Comparison of ENCODE assay signal across 19 cellular contexts in the genomic region with DNA sequence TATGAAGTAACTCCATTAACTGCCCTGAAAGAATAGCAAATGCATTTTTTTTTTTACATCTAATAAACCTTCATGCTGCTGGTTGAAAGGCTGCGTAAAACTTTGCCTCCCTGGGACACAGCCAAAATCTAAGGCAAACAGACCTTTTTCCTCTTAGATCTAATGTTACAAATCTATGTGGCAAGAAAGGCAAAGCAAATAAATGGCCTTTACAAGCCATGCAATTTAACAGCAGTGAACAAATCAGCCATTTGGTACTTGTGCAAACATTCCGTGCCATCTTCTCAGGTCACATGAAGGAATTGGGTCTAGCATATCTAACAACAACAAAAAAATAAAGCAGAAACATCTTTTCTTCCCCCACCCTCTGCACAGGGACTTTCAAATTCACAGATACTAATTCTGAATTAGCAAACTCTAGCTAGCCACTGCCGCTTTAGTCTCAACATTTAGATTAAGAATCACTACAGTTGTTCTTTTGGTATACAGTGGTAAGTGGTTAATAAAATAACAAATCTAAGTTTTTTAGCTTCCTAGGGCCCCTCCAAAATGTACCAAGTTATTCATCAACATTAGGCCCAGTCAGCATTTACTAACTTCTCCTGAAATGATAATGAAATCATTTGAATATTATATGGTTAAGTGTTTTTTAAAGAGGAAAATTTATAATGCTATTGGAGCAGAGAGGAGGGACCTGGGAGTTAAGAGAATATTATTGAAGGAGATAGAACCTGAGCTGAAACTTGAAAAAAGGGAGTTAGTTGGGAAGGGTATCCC.
DNase-seq lines count a peak whose midpoint lies in the region; TF ChIP-seq lines count a peak whose summit lies in the region.
"Had no signal": no experiment of that assay in that cellular context is flagged by ENCODE, and none has a peak within 500 bp of the region (broad histone marks: within the 10 kb centered on the region; RNA-seq: fewer than 3 reads in every experiment).

No MANE protein-coding gene starts in this region.

- intact Hi-C loops in prostate gland (cut with DNase I): no loop called here

- no peaks in the 10 kb centered on the region for H3K4me1 ChIP-seq in prostate gland (replicated peaks)
- H3K4me1 ChIP-seq: ascending aorta, esophagus muscularis mucosa, thyroid gland had no signal

- H3K36me3 ChIP-seq in prostate gland: no peaks in the 10 kb centered on the region
- H3K36me3 ChIP-seq: ascending aorta, esophagus muscularis mucosa, thyroid gland had no signal

- H3K27me3 ChIP-seq in prostate gland (replicated peaks; ENCODE audit: insufficient read depth): no peaks in the 10 kb centered on the region
- H3K27me3 ChIP-seq: ascending aorta, esophagus muscularis mucosa, thyroid gland had no signal

- no peak overlapping the region for H3K4me3 ChIP-seq in prostate gland
- H3K4me3 ChIP-seq: ascending aorta, esophagus muscularis mucosa, thyroid gland had no signal

- no peaks in the 10 kb centered on the region for H3K9me3 ChIP-seq in prostate gland
- H3K9me3 ChIP-seq: ascending aorta, esophagus muscularis mucosa, thyroid gland had no signal

- WGBS in prostate gland: 33% methylated on average over 3 of the region's 3 CpGs

- TF ChIP-seq POLR2A in prostate gland (IDR thresholded peaks at IDR 0.05): no peak

- DNase-seq in NCI-H1436 (lab: John Stamatoyannopoulos, UW): peak; percentile 10
- DNase-seq in NCI-H1436 treated with DMSO at 0.1 percent for 48 hours (lab: John Stamatoyannopoulos, UW): no peak
- peak; percentile 52 to 85 for DNase-seq in NCI-H2081 (lab: John Stamatoyannopoulos, UW)
- peak; percentile 63 for DNase-seq in prostate gland (ENCODE audit: low spot score)
- no peak for DNase-seq in COLO829 (ENCODE audit: low spot score)
- DNase-seq in NCI-H82 treated with DMSO at 0.1 percent for 48 hours (lab: John Stamatoyannopoulos, UW; ENCODE audit: unreplicated experiment): no peak
- no peak for DNase-seq in occipital lobe (lab: John Stamatoyannopoulos, UW)
- DNase-seq: activated CD8-positive, alpha-beta T cell treated with anti-CD3 and anti-CD28 coated beads, Interleukin-2, amount 10 ng/mL, durations not matched to agents 7 days and 5 days; caudate nucleus; CD4-positive, alpha-beta T cell; dermis blood vessel endothelial cell; DMS 273 treated with DMSO at 0.1 percent for 48 hours; foreskin melanocyte; mesendoderm; NCI-H2171 treated with DMSO at 0.1 percent for 48 hours had no signal

- H3K27ac ChIP-seq in VCaP (peak overlapping the region; percentile 83), prostate gland (no peak overlapping the region)
- H3K27ac ChIP-seq: ascending aorta, esophagus muscularis mucosa, thyroid gland had no signal

- no peak for TF ChIP-seq CTCF in VCaP (conservative IDR thresholded peaks at IDR 0.05)
- TF ChIP-seq CTCF in prostate gland (IDR thresholded peaks at IDR 0.05): no peak

Comparison
In these comparisons a context has a peak if more than half of its experiments do, and no peak if none do; other contexts are left out.
1. DNase-seq: peak in NCI-H1436 (single experiment), NCI-H2081 (2 of 2) and prostate gland (single experiment); none in NCI-H1436 treated with DMSO at 0.1 percent for 48 hours (single experiment), COLO829 (single experiment), NCI-H82 treated with DMSO at 0.1 percent for 48 hours (single experiment) and occipital lobe (single experiment).